In the genomic region with DNA sequence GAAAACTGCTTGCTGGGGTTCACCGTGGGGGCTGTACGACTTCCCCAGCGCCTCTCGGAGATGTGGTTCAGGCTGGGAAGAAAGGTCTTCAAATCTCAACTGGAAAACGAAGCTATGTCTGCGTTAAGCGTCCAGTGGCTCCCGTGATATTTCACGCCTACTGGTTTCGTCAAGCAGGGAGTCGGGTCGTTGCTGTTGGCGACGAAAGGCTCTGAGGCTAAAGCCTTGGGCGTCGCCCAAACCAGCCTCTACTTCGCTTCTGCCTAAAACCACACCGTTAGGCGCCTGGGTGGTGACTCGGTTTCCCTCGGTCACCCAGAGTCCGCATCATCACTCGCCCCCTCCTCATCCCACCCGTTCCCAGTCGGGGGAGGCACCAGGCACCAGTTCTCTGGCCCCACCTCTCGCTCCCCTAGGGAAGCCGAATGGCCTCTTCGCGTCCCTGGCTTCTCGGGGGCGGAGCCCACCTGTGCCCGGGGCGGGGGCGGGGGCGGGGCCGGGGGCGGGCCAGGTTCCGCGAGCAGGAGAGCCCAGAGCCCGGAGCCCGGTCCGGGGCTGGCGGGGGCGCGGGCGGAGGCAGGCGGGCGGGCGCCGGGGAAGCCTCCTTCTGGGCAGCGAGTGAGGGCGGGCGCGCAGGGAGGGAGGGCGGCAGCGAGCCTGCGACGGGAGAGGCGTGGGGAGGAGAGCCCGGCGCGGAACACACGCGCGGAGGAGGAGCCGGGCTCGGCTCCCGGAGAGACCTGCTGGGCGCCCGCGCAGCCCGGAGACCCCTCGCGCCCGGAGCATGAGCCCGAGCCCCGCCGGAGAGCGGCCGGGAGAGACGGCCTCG, we compare ENCODE assay signal across 8 cellular contexts. TPM values are rescaled to one million over a fixed set of nuclear protein-coding genes. Genes with fewer than 3 reads are reported as not detected.
DNase-seq lines count a peak whose midpoint lies in the region; ATAC-seq and TF ChIP-seq lines count a peak whose summit lies in the region.

Gene B4GALNT3 (plus strand): TSS at position 510 of the 829 bp plus-strand sequence. CDS start 438 bp downstream, outside the sequence.

- H3K23me2 ChIP-seq in H9 (ENCODE audit: insufficient read length, low read depth, low read length, poor library complexity, severe bottlenecking), result peaks cover 12% of the 10 kb centered on the region

- H3K4me3 Mint-ChIP-seq in H9, result peak within 1 kb of the TSS; percentile 82 to 87

- no peak within 1 kb of the TSS for H3K56ac ChIP-seq in H9 (ENCODE audit: insufficient read length, low read depth, low read length)

- WGBS in H9 (ENCODE audit: extremely low coverage, insufficient read length, low lambda C conversion rate), result no CpG with 5 or more reads among the region's 82 CpGs
- WGBS in prostate gland, result 3% methylated on average over 59 of the region's 82 CpGs

- H2AK5ac ChIP-seq in H9 (ENCODE audit: insufficient read length, low read length), result no peak within 1 kb of the TSS

- H3K27ac Mint-ChIP-seq in H9, result peak within 1 kb of the TSS in 1 of 3 experiments; percentile 9; a peak in 1 of 7 replicates
- H3K27ac Mint-ChIP-seq in activated naive CD4-positive, alpha-beta T cell treated with anti-CD3 and anti-CD28 coated beads, Interleukin-2, amount 50 U/mL, for 72 hours, result no peak within 1 kb of the TSS

- H3K27me3 Mint-ChIP-seq in H9 (ENCODE audit: low read depth), result peaks cover 48% of the 10 kb centered on the region

- H2BK20ac ChIP-seq in H9 (ENCODE audit: low read depth, low read length, poor library complexity, severe bottlenecking), result no peak within 1 kb of the TSS

- peak within 1 kb of the TSS; percentile 77 for H3K14ac ChIP-seq in H9 (ENCODE audit: insufficient read depth, low read length)

- H2BK12ac ChIP-seq in H9 (ENCODE audit: insufficient read length, low read depth, low read length), result no peak within 1 kb of the TSS

- H3K4me1 ChIP-seq in ACC112 (ENCODE audit: control insufficient read depth, insufficient read depth, low read length, unreplicated experiment), result peaks cover 4% of the 10 kb centered on the region
- 0 out of 2 replicates have a peak, but pooled peaks cover under 1% of the 10 kb centered on the region for H3K4me1 ChIP-seq in H9 (ENCODE audit: insufficient read depth, low read length)
- H3K4me1 ChIP-seq in prostate gland (replicated peaks), result no peaks in the 10 kb centered on the region

- H3K36me3 ChIP-seq in ACC112 (ENCODE audit: insufficient read depth, low read length), result no peaks in the 10 kb centered on the region
- no peaks in the 10 kb centered on the region for H3K36me3 ChIP-seq in prostate gland

- H3K27ac ChIP-seq in ACC112 (ENCODE audit: low read depth, low read length), result no peak within 1 kb of the TSS
- H3K27ac ChIP-seq in H9 (ENCODE audit: insufficient read length, low read depth, low read length), result no peak within 1 kb of the TSS
- H3K27ac ChIP-seq in prostate gland, result no peak within 1 kb of the TSS

- H3K4me1 Mint-ChIP-seq in H9, result peaks cover 26 to 34% of the 10 kb centered on the region in 2 experiments

- H2BK15ac ChIP-seq in H9 (ENCODE audit: low read depth, low read length), result no peak within 1 kb of the TSS

- H4K5ac ChIP-seq in H9 (ENCODE audit: insufficient read length, low read depth, low read length), result no peak within 1 kb of the TSS

- no peak within 1 kb of the TSS for H3K9ac ChIP-seq in H9 (ENCODE audit: extremely low read depth, insufficient read length, low read length)

- H3K9me3 ChIP-seq in H9 (ENCODE audit: control insufficient read depth, low read depth, low read length), result no peaks in the 10 kb centered on the region
- H3K9me3 ChIP-seq in prostate gland, result no peaks in the 10 kb centered on the region

- peak; percentile 58 to 76 for ATAC-seq in activated naive CD4-positive, alpha-beta T cell treated with anti-CD3 and anti-CD28 coated beads, Interleukin-2, amount 50 U/mL, for 72 hours
- ATAC-seq in left cardiac atrium (peak; percentile 76 to 79), GM21390 (IDR thresholded peaks at IDR 0.05; ENCODE audit: unreplicated experiment) (no peak)

- no peak within 1 kb of the TSS for H2BK5ac ChIP-seq in H9 (ENCODE audit: insufficient read length, low read length)

- H3K79me2 ChIP-seq in ACC112 (ENCODE audit: control insufficient read depth, insufficient read depth, low read length, unreplicated experiment) (no peaks in the 10 kb centered on the region), H9 (ENCODE audit: insufficient read depth, low read length) (no peaks in the 10 kb centered on the region)

- H2AFZ ChIP-seq in ACC112 (ENCODE audit: low read length, unreplicated experiment) (peak within 1 kb of the TSS; percentile 19), H9 (ENCODE audit: low read length) (no peak within 1 kb of the TSS)

- H3K4me3 ChIP-seq in ACC112 (ENCODE audit: low read depth, low read length), result peak within 1 kb of the TSS; percentile 68
- peak within 1 kb of the TSS; percentile 44 to 62 for H3K4me3 ChIP-seq in prostate gland

- H3K27me3 ChIP-seq in ACC112 (ENCODE audit: insufficient read depth, low read length) (peaks cover 90% of the 10 kb centered on the region), H9 (ENCODE audit: insufficient read depth, low read length) (peaks cover 6% of the 10 kb centered on the region; the same call in 1 of the 2 replicates), prostate gland (replicated peaks; ENCODE audit: insufficient read depth) (no peaks in the 10 kb centered on the region)

- peak; percentile 92 for DNase-seq in H9
- DNase-seq in RPMI7951 (ENCODE audit: low read depth), result peak; percentile 21
- peak in 1 of 2 donors; percentile 42 for DNase-seq in activated naive CD4-positive, alpha-beta T cell treated with anti-CD3 and anti-CD28 coated beads, Interleukin-2, amount 50 U/mL, for 72 hours (ENCODE audit: low spot score in 2 of 2)
- peak; percentile 52 for DNase-seq in left cardiac atrium
- DNase-seq in prostate gland (ENCODE audit: low spot score), result peak; percentile 54
- no peak for DNase-seq in SHP77 treated with DMSO at 0.1 percent for 48 hours (lab: John Stamatoyannopoulos, UW)

- no peak within 1 kb of the TSS for H3K23ac ChIP-seq in H9 (ENCODE audit: insufficient read length, low read depth, low read length)

- H3K4ac ChIP-seq in H9 (ENCODE audit: low read depth, low read length), result no peak within 1 kb of the TSS

- H3K36me3 Mint-ChIP-seq in H9 (ENCODE audit: insufficient read depth in 1 of 3, low read depth in 3 of 3), result peaks cover 5 to 11% (median 7%) of the 10 kb centered on the region in 3 experiments; a peak in 3 of 7 replicates
- H3K36me3 Mint-ChIP-seq in activated naive CD4-positive, alpha-beta T cell treated with anti-CD3 and anti-CD28 coated beads, Interleukin-2, amount 50 U/mL, for 72 hours, result peaks cover 0 to 6% of the 10 kb centered on the region in 2 donors

- TF ChIP-seq CTCF in H9 (conservative IDR thresholded peaks at IDR 0.05), result no peak
- peak in 1 of 4 experiments; percentile 6 for TF ChIP-seq CTCF in prostate gland (IDR thresholded peaks at IDR 0.05)

- no peaks in the 10 kb centered on the region for H3K79me1 ChIP-seq in H9 (ENCODE audit: insufficient read depth, low read depth, low read length, poor library complexity, severe bottlenecking)

- H3K4me2 ChIP-seq in H9 (ENCODE audit: insufficient read depth, insufficient read length, low read length), result peak within 1 kb of the TSS; percentile 80

- no peak within 1 kb of the TSS for H3T11ph ChIP-seq in H9 (ENCODE audit: low read length)

- no peak within 1 kb of the TSS for H4K8ac ChIP-seq in H9 (replicated peaks; ENCODE audit: insufficient read length, low read depth, low read length)

- no peaks in the 10 kb centered on the region for H4K20me1 ChIP-seq in H9 (ENCODE audit: control insufficient read depth, insufficient read depth, insufficient read length)

- TF ChIP-seq POLR2A in prostate gland (IDR thresholded peaks at IDR 0.05), result peak; percentile 62

- H2BK120ac ChIP-seq in H9 (ENCODE audit: low read depth, low read length, poor library complexity, severe bottlenecking), result no peak within 1 kb of the TSS

- no peak within 1 kb of the TSS for H4K91ac ChIP-seq in H9 (ENCODE audit: insufficient read length, low read depth, low read length)

- H3K9me3 Mint-ChIP-seq in H9, result peaks cover 0 to 3% of the 10 kb centered on the region in 2 experiments; a peak in 1 of 5 replicates
- no peaks in the 10 kb centered on the region for H3K9me3 Mint-ChIP-seq in activated naive CD4-positive, alpha-beta T cell treated with anti-CD3 and anti-CD28 coated beads, Interleukin-2, amount 50 U/mL, for 72 hours

- H3K18ac ChIP-seq in H9 (ENCODE audit: insufficient read length, low read depth, low read length), result no peak within 1 kb of the TSS

- intact Hi-C loops in left cardiac atrium (cut with DNase I) (loop anchor here in 1 of 2 donors (10.0 kb wide), 1 partner anchor 45 kb away; no protein-coding TSS in a partner anchor), prostate gland (cut with DNase I) (no loop called here)

RNA-seq across cellular contexts. Expression of gene B4GALNT3, which starts in this region (rescaled TPM):
- total RNA-seq in H9 (2021) (22.1 and 23.3 TPM in 2 replicates), left cardiac atrium (10 to 100 TPM; 20.9 to 22.1 TPM), prostate gland (10 to 100 TPM in 1 of 2 donors, 1 to 10 TPM in 1; 7.1 to 16.3 TPM)
- total RNA-seq in RPMI7951 (2014; rRNA removed; shearing (Covaris generic)), result 0.10 and 0.60 TPM in 2 replicates
- 1 to 10 TPM; 1.8 to 3.8 TPM for total RNA-seq in activated naive CD4-positive, alpha-beta T cell treated with anti-CD3 and anti-CD28 coated beads, Interleukin-2, amount 50 U/mL, for 72 hours

Comparison
In these comparisons a context has a peak if more than half of its experiments do, and no peak if none do; other contexts are left out.
1. Peak in DNase-seq in RPMI7951; RNA of the gene not detected or under 1 TPM.